Comparison of ENCODE assay signal across 1 cellular context in genomic region chr5:173055983-173056782, GRCh38.
A peak's percentile ranks its signal among the peaks of the same experiment; 100 is the strongest.
TF ChIP-seq lines count a peak whose summit lies in the region.

Gene CREBRF, plus strand, starts transcription at chr5:173056352. Its CDS starts 24,424 bp downstream, at chr5:173080776.

TF ChIP-seq in K562, 482 proteins besides CTCF, POLR2A, EP300 and RAD21 (continued from another document and continues in another):
- TF ChIP-seq MGA (IDR thresholded peaks at IDR 0.05) (0 out of 2 replicates have a peak, but pooled peaks have one; percentile 19), MIER1 (IDR thresholded peaks at IDR 0.05; ENCODE audit: low read depth) (no peak), NFYB (IDR thresholded peaks at IDR 0.05; ENCODE audit: extremely low read depth, insufficient read length) (peak; percentile 63), TCF3 (CRISPR knock-in tag; IDR thresholded peaks at IDR 0.05) (no peak), GTF3C2 (IDR thresholded peaks at IDR 0.05; ENCODE audit: borderline replicate concordance, extremely low read depth, insufficient read length) (no peak), DACH1 (IDR thresholded peaks at IDR 0.05; ENCODE audit: partially characterized antibody) (no peak), ZNF282 (CRISPR knock-in tag; IDR thresholded peaks at IDR 0.05) (no peak), NCOA4 (IDR thresholded peaks at IDR 0.05; ENCODE audit: partially characterized antibody) (no peak), SLC30A9 (CRISPR knock-in tag; IDR thresholded peaks at IDR 0.05) (no peak), ZBED1 (IDR thresholded peaks at IDR 0.05) (no peak), AFF4 (CRISPR knock-in tag; IDR thresholded peaks at IDR 0.05) (no peak; the same call in 1 of the 2 replicates), CUX1 (CRISPR knock-in tag; IDR thresholded peaks at IDR 0.05) (no peak), RBFOX2 (IDR thresholded peaks at IDR 0.05; ENCODE audit: low read depth, low read length) (peak; percentile 72), DMBX1 (CRISPR knock-in tag; IDR thresholded peaks at IDR 0.05; ENCODE audit: borderline replicate concordance) (no peak), FIP1L1 (IDR thresholded peaks at IDR 0.05; ENCODE audit: low read depth, low read length, poor library complexity, severe bottlenecking) (no peak), BRF2 (IDR thresholded peaks at IDR 0.05; ENCODE audit: borderline replicate concordance, insufficient read depth, insufficient read length) (no peak), ZFPM2 (CRISPR knock-in tag; IDR thresholded peaks at IDR 0.05) (no peak), POU5F1 (IDR thresholded peaks at IDR 0.05; ENCODE audit: borderline replicate concordance, low read depth, low read length, partially characterized antibody) (no peak), FOXO4 (CRISPR knock-in tag; IDR thresholded peaks at IDR 0.05) (no peak), SNAPC5 (CRISPR knock-in tag; IDR thresholded peaks at IDR 0.05) (no peak)
